Comparison of ENCODE assay signal across 9 cellular contexts in the genomic region with DNA sequence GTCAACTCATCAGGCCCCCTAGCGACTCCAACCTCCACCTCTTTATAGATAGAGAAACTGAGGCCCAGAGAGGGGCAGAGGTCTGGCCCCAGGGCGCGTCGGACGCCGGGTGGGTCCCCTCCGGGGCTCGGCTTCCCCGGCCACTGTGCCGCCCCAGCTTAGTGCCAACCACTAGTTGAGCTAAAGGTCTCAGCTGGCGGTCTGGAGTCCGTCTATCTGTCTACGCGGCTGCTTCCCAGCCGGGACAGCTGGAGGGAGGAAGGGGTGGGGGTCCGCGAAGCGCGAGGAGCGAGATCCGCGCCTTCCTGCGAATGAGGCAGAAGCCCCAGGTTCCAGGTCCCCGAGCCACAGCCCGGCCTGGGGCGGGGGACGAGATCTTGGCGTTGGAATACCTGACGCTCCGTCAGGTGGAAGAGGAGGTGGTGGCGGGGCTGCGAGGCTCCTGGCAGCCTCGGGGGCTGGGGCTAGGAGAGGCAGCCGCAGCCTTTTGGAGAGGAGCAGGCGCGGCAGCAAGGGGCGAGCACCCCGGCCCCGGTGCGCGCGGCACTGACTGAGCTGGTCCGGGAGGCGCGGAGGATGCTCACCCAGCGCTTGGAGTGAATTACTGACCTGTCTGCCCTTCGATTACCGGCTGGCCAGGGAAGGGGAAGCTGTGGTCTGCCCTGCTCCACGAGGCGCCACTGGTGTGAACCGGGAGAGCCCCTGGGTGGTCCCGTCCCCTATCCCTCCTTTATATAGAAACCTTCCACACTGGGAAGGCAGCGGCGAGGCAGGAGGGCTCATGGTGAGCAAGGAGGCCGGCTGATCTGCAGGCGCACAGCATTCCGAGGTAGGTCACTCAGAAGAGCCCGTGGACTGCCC. TPM values are rescaled to one million over a fixed set of nuclear protein-coding genes. Genes with fewer than 3 reads are reported as not detected.
DNase-seq lines count a peak whose midpoint lies in the region; ATAC-seq and TF ChIP-seq lines count a peak whose summit lies in the region.
"Had no signal": no experiment of that assay in that cellular context is flagged by ENCODE, and none has a peak within 500 bp of the region (broad histone marks: within the 10 kb centered on the region; RNA-seq: fewer than 3 reads in every experiment).

No MANE protein-coding gene starts in this region.

- 15% methylated on average over 53 to 58 of the region's 58 CpGs for WGBS in ovary, 3 donors

- H3K9me3 ChIP-seq in SK-N-MC (ENCODE audit: low read depth, low read length) (no peaks in the 10 kb centered on the region), cardiac muscle cell (ENCODE audit: low read depth) (no peaks in the 10 kb centered on the region), ovary (no peaks in the 10 kb centered on the region)

- H3K4me1 ChIP-seq in cardiac muscle cell (ENCODE audit: low read depth) (peaks cover 5% of the 10 kb centered on the region), ovary (ENCODE audit: insufficient read depth) (peaks cover 21% of the 10 kb centered on the region)

- H3K27me3 ChIP-seq in cardiac muscle cell (peaks cover 70% of the 10 kb centered on the region), ovary (no peaks in the 10 kb centered on the region)

- TF ChIP-seq EP300 in ovary (IDR thresholded peaks at IDR 0.05), result no peak

- ATAC-seq in HG02884 (IDR thresholded peaks at IDR 0.05; ENCODE audit: unreplicated experiment), result no peak

- H3K36me3 ChIP-seq in SK-N-MC (ENCODE audit: insufficient read depth, low read length) (no peaks in the 10 kb centered on the region), cardiac muscle cell (no peaks in the 10 kb centered on the region), ovary (no peaks in the 10 kb centered on the region)

- intact Hi-C loops in ovary (cut with DNase I), result loop anchor here in 2 of 4 donors (5.0 to 10.0 kb wide), 4 partner anchors 36 to 141 kb away; a partner anchor contains a TSS

- H3K4me3 ChIP-seq in AG09309 (ENCODE audit: control insufficient read depth, low read depth, low read length) (peak overlapping the region; percentile 68), SK-N-MC (peak overlapping the region; percentile 75; the same call in 1 of the 2 replicates), cardiac muscle cell (peak overlapping the region; percentile 32), ovary (peak overlapping the region; percentile 78)

- H3K27ac ChIP-seq in SK-N-MC, result no peak overlapping the region
- no peak overlapping the region for H3K27ac ChIP-seq in cardiac muscle cell
- H3K27ac ChIP-seq in ovary, result peak overlapping the region; percentile 88 to 94

- peak; percentile 17 for TF ChIP-seq CTCF in AG09309 (IDR thresholded peaks at IDR 0.05; ENCODE audit: control insufficient read depth, insufficient read depth, low read depth, low read length, missing control alignments)
- TF ChIP-seq CTCF in cardiac muscle cell (IDR thresholded peaks at IDR 0.05; ENCODE audit: low read depth, low read length), result no peak
- no peak for TF ChIP-seq CTCF in ovary (IDR thresholded peaks at IDR 0.05)

- no peak overlapping the region for H3K9ac ChIP-seq in SK-N-MC (ENCODE audit: insufficient read length)

- no peak for TF ChIP-seq POLR2A in ovary (IDR thresholded peaks at IDR 0.05)

- DNase-seq in AG09309 (ENCODE audit: low read depth) (no peak), SK-N-MC (ENCODE audit: low read depth, low spot score) (no peak), cardiac muscle cell (ENCODE audit: low read depth in 1 of 2, low spot score in 1 of 2) (peak in 1 of 2 donors; percentile 28), ovary (peak in 3 of 5 donors; percentile 50 to 60 (median 51)), NAMALWA (ENCODE audit: low spot score) (no peak), NCI-H1436 (lab: John Stamatoyannopoulos, UW) (no peak)
- DNase-seq in central memory CD4-positive, alpha-beta T cell, result no peak
- DNase-seq: stimulated activated CD4-positive, alpha-beta T cell treated with anti-CD3 and anti-CD28 coated beads, Interleukin-12 subunit alpha, Interleukin-12 subunit beta, amount 100 ng/mL, for 4 hours had no signal

RNA-seq across cellular contexts. Expression of a gene that starts 0.9 kb away (rescaled TPM):
- total RNA-seq in cardiac muscle cell, result 3.7 and 6.5 TPM in 2 replicates
- polyA plus RNA-seq in cardiac muscle cell, result 2.6 and 2.8 TPM in 2 replicates
- total RNA-seq in ovary, result 100 to 1,000 TPM; 106 to 254 (median 154) TPM
- 100 to 1,000 TPM in 1 of 2 donors, 10 to 100 TPM in 1; 72.8 to 203 TPM for polyA plus RNA-seq in ovary

Comparison
In these comparisons a context has a peak if more than half of its experiments do, and no peak if none do; other contexts are left out.
1. DNase-seq: peak in ovary (3 of 5); none in AG09309 (single experiment), SK-N-MC (single experiment), central memory CD4-positive, alpha-beta T cell (single experiment), NAMALWA (single experiment) and NCI-H1436 (single experiment).
2. H3K27ac ChIP-seq: peak in ovary (2 of 2); none in SK-N-MC (single experiment) and cardiac muscle cell (single experiment).
3. RNA of a gene that starts 0.9 kb away (total RNA-seq): 106 to 254 TPM in ovary; 3.7 to 6.5 TPM in cardiac muscle cell; every median in the first group is over 10 times any median in the second.
4. Peak in every context shown above with its lines, with median percentiles within 50 percentile points of each other: H3K4me3 ChIP-seq.